In the genomic region with DNA sequence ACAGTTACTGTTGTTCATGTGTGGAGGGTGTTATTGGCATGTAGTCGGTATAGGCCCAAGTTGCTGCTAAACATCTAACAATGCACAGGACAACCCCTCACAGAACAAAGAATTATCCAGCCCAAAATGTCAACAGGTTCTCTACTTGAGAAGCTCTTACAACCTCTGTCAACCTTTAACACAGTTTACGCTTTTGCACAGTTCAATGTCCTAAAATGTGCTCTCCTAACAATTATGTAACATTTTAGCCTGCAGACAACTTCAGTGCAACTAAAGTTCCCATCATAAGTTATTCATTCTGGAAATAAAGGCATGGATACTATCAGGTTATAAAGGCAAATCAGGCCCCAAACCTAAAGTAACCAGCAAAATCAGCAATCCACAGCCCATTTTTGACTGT, we compare ENCODE assay signal across 19 cellular contexts.
DNase-seq lines count a peak whose midpoint lies in the region; ATAC-seq, FAIRE-seq and TF ChIP-seq lines count a peak whose summit lies in the region.
"Had no signal": no experiment of that assay in that cellular context is flagged by ENCODE, and none has a peak within 500 bp of the region (broad histone marks: within the 10 kb centered on the region; RNA-seq: fewer than 3 reads in every experiment).

No MANE protein-coding gene starts in this region.

- H3K4me3 Mint-ChIP-seq in activated CD4-positive, alpha-beta T cell treated with anti-CD3 and anti-CD28 coated beads, Interleukin-2, amount 10 ng/mL, durations not matched to agents 7 days and 5 days: no peak overlapping the region
- H3K4me3 Mint-ChIP-seq in T-helper 2 cell treated with Interferon-gamma antibody and Interleukin-4, amounts not matched to agents 5 μg/mL and 100 μg/mL, for 36 hours: peak overlapping the region; percentile 16
- H3K4me3 Mint-ChIP-seq: B cell, type B pancreatic cell had no signal

- H3K9ac ChIP-seq in kidney (ENCODE audit: low read length in 2 of 2): no peak overlapping the region

- H3K36me3 ChIP-seq in kidney (ENCODE audit: control insufficient read depth in 1 of 2, insufficient read depth in 2 of 2, low read length in 2 of 2): no peaks in the 10 kb centered on the region
- H3K36me3 ChIP-seq: adrenal gland, colonic mucosa had no signal

- DNase-seq in activated CD4-positive, alpha-beta T cell treated with anti-CD3 and anti-CD28 coated beads, Interleukin-2, amount 10 ng/mL, durations not matched to agents 7 days and 5 days: no peak
- DNase-seq in activated CD4-positive, alpha-beta T cell treated with anti-CD3 and anti-CD28 coated beads for 4 hours: no peak
- no peak for DNase-seq in T-helper 2 cell treated with Interferon-gamma antibody and Interleukin-4, amounts not matched to agents 5 μg/mL and 100 μg/mL, for 36 hours (ENCODE audit: low spot score)
- DNase-seq in kidney (no peak), dermis blood vessel endothelial cell (no peak), foreskin keratinocyte (no peak), NCI-H1694 (lab: John Stamatoyannopoulos, UW) (no peak)
- DNase-seq: adrenal gland; colonic mucosa; DND-41; glutamatergic neuron; mesenchymal stem cell; NCI-H2107; NCI-H510A treated with DMSO at 0.1 percent for 48 hours; stimulated activated CD4-positive, alpha-beta T cell treated with anti-CD3 and anti-CD28 coated beads, Interleukin-4, amount 100 ng/mL, for 4 hours had no signal

- peak; percentile 2 for ATAC-seq in GM21723 (IDR thresholded peaks at IDR 0.05; ENCODE audit: unreplicated experiment)
- ATAC-seq in foreskin keratinocyte: no peak

- peak; percentile 3 for FAIRE-seq in kidney (lab: Jason Lieb, UNC)
- FAIRE-seq: A204.1 had no signal

- peaks cover 10% of the 10 kb centered on the region for H3K27me3 Mint-ChIP-seq in activated CD4-positive, alpha-beta T cell treated with anti-CD3 and anti-CD28 coated beads, Interleukin-2, amount 10 ng/mL, durations not matched to agents 7 days and 5 days
- H3K27me3 Mint-ChIP-seq in T-helper 2 cell treated with Interferon-gamma antibody and Interleukin-4, amounts not matched to agents 5 μg/mL and 100 μg/mL, for 36 hours (ENCODE audit: low read depth): peaks cover 13% of the 10 kb centered on the region
- H3K27me3 Mint-ChIP-seq: type B pancreatic cell had no signal

- H3K27ac Mint-ChIP-seq in activated CD4-positive, alpha-beta T cell treated with anti-CD3 and anti-CD28 coated beads, Interleukin-2, amount 10 ng/mL, durations not matched to agents 7 days and 5 days: peak overlapping the region; percentile 87
- peak overlapping the region; percentile 70 for H3K27ac Mint-ChIP-seq in T-helper 2 cell treated with Interferon-gamma antibody and Interleukin-4, amounts not matched to agents 5 μg/mL and 100 μg/mL, for 36 hours
- H3K27ac Mint-ChIP-seq: B cell, type B pancreatic cell had no signal

- TF ChIP-seq CTCF in kidney (IDR thresholded peaks at IDR 0.05; ENCODE audit: borderline replicate concordance, extremely low read depth, insufficient read depth) (no peak), foreskin keratinocyte (conservative IDR thresholded peaks at IDR 0.05) (no peak)

- POLR2A ChIA-PET in activated CD4-positive, alpha-beta T cell treated with anti-CD3 and anti-CD28 coated beads, Interleukin-2, amount 10 ng/mL, durations not matched to agents 7 days and 5 days (lab: Charles Lee): no interaction called here

- intact Hi-C loops in kidney (cut with DNase I): no loop called here

- H3K27ac ChIP-seq in kidney (ENCODE audit: low read depth in 2 of 2, low read length in 2 of 2) (no peak overlapping the region), foreskin keratinocyte (no peak overlapping the region)
- H3K27ac ChIP-seq: adrenal gland, colonic mucosa had no signal

- no peaks in the 10 kb centered on the region for H3K4me1 ChIP-seq in kidney (ENCODE audit: control insufficient read depth in 1 of 2, insufficient read depth in 1 of 2, low read depth in 1 of 2, low read length in 2 of 2)
- no peaks in the 10 kb centered on the region for H3K4me1 ChIP-seq in foreskin keratinocyte
- H3K4me1 ChIP-seq: adrenal gland, colonic mucosa had no signal

- H3K4me1 Mint-ChIP-seq in activated CD4-positive, alpha-beta T cell treated with anti-CD3 and anti-CD28 coated beads, Interleukin-2, amount 10 ng/mL, durations not matched to agents 7 days and 5 days: peaks cover 37% of the 10 kb centered on the region
- H3K4me1 Mint-ChIP-seq in T-helper 2 cell treated with Interferon-gamma antibody and Interleukin-4, amounts not matched to agents 5 μg/mL and 100 μg/mL, for 36 hours (ENCODE audit: low read depth): peaks cover 33% of the 10 kb centered on the region

- CTCF ChIA-PET in activated CD4-positive, alpha-beta T cell treated with anti-CD3 and anti-CD28 coated beads, Interleukin-2, amount 10 ng/mL, durations not matched to agents 7 days and 5 days (lab: Charles Lee): no interaction called here

- no peak overlapping the region for H3K4me3 ChIP-seq in kidney (ENCODE audit: low read length in 2 of 2)
- H3K4me3 ChIP-seq: adrenal gland, colonic mucosa had no signal

- peaks cover 10% of the 10 kb centered on the region for H3K9me3 Mint-ChIP-seq in activated CD4-positive, alpha-beta T cell treated with anti-CD3 and anti-CD28 coated beads, Interleukin-2, amount 10 ng/mL, durations not matched to agents 7 days and 5 days
- no peaks in the 10 kb centered on the region for H3K9me3 Mint-ChIP-seq in T-helper 2 cell treated with Interferon-gamma antibody and Interleukin-4, amounts not matched to agents 5 μg/mL and 100 μg/mL, for 36 hours
- H3K9me3 Mint-ChIP-seq: type B pancreatic cell had no signal

- peaks cover 8% of the 10 kb centered on the region for H3K36me3 Mint-ChIP-seq in activated CD4-positive, alpha-beta T cell treated with anti-CD3 and anti-CD28 coated beads, Interleukin-2, amount 10 ng/mL, durations not matched to agents 7 days and 5 days (ENCODE audit: low read depth)
- peaks cover 2% of the 10 kb centered on the region for H3K36me3 Mint-ChIP-seq in T-helper 2 cell treated with Interferon-gamma antibody and Interleukin-4, amounts not matched to agents 5 μg/mL and 100 μg/mL, for 36 hours (ENCODE audit: low read depth)
- H3K36me3 Mint-ChIP-seq: type B pancreatic cell had no signal

- H3K9me3 ChIP-seq in kidney (ENCODE audit: control insufficient read depth in 1 of 2, low read length in 2 of 2): no peaks in the 10 kb centered on the region
- H3K9me3 ChIP-seq: adrenal gland, colonic mucosa had no signal

- H3K27me3 ChIP-seq in foreskin keratinocyte: no peaks in the 10 kb centered on the region
- H3K27me3 ChIP-seq: adrenal gland, colonic mucosa had no signal
